Comparison of ENCODE assay signal across 8 cellular contexts in genomic region chr1:205812878-205813754, GRCh38. TPM values are rescaled to one million over a fixed set of nuclear protein-coding genes. Genes with fewer than 3 reads are reported as not detected.
DNase-seq lines count a peak whose midpoint lies in the region; ATAC-seq and TF ChIP-seq lines count a peak whose summit lies in the region.

Gene SLC41A1, minus strand, starts transcription at chr1:205813198. Its CDS starts 2,757 bp downstream, at chr1:205810441.

- ATAC-seq in foreskin keratinocyte = peak; percentile 92

- H3K4me3 ChIP-seq in SK-N-MC = peak within 1 kb of the TSS; percentile 92
- peak within 1 kb of the TSS; percentile 69 for H3K4me3 ChIP-seq in neuron (ENCODE audit: low read length)

- H3K4me1 Mint-ChIP-seq in HFFc6 (ENCODE audit: low read depth) = peaks cover 36% of the 10 kb centered on the region

- H3K36me3 ChIP-seq in ES-I3 (ENCODE audit: insufficient read depth, low read length) (no peaks in the 10 kb centered on the region), SK-N-MC (ENCODE audit: insufficient read depth, low read length) (no peaks in the 10 kb centered on the region), neuron (ENCODE audit: insufficient read depth, low read length) (peaks cover 16% of the 10 kb centered on the region)

- H3K27me3 Mint-ChIP-seq in HFFc6 (ENCODE audit: insufficient read depth) = peaks cover 5% of the 10 kb centered on the region

- peak within 1 kb of the TSS; percentile 88 for H3K27ac Mint-ChIP-seq in HFFc6

- TF ChIP-seq CTCF in HFFc6 (IDR thresholded peaks at IDR 0.05) = no peak
- no peak for TF ChIP-seq CTCF in foreskin keratinocyte (conservative IDR thresholded peaks at IDR 0.05)

- peak; percentile 85 for DNase-seq in HFFc6
- DNase-seq in NCI-H1092 (lab: John Stamatoyannopoulos, UW) = peak; percentile 93
- DNase-seq in SK-N-MC (ENCODE audit: low read depth, low spot score) = peak; percentile 12
- DNase-seq in activated naive CD4-positive, alpha-beta T cell treated with Interleukin-2 at 50 U/mL for 16 hours = peak; percentile 91
- DNase-seq in foreskin keratinocyte = peak; percentile 64 to 79
- DNase-seq in stromal cell of bone marrow (ENCODE audit: low read depth) = peak; percentile 83

- peak within 1 kb of the TSS; percentile 82 for H3K9ac ChIP-seq in ES-I3 (ENCODE audit: low read depth, low read length)
- H3K9ac ChIP-seq in SK-N-MC (ENCODE audit: insufficient read length) = peak within 1 kb of the TSS; percentile 86

- H3K27me3 ChIP-seq in foreskin keratinocyte (no peaks in the 10 kb centered on the region), neuron (ENCODE audit: insufficient read depth, low read length) (no peaks in the 10 kb centered on the region)

- H3K36me3 Mint-ChIP-seq in HFFc6 (ENCODE audit: low read depth) = peaks cover 15% of the 10 kb centered on the region

- peak within 1 kb of the TSS; percentile 92 for H3K4me3 Mint-ChIP-seq in HFFc6

- no peak within 1 kb of the TSS for H3K27ac ChIP-seq in SK-N-MC
- peak within 1 kb of the TSS; percentile 53 for H3K27ac ChIP-seq in foreskin keratinocyte

- H2AFZ ChIP-seq in neuron (ENCODE audit: low read depth, low read length) = peak within 1 kb of the TSS; percentile 97

- no peaks in the 10 kb centered on the region for H3K9me3 Mint-ChIP-seq in HFFc6

- H3K9me3 ChIP-seq in ES-I3 (ENCODE audit: control insufficient read depth, insufficient read depth, low read length) = no peaks in the 10 kb centered on the region
- H3K9me3 ChIP-seq in SK-N-MC (ENCODE audit: low read depth, low read length) = no peaks in the 10 kb centered on the region
- H3K9me3 ChIP-seq in neuron (ENCODE audit: low read length) = no peaks in the 10 kb centered on the region

- H3K4me1 ChIP-seq in ES-I3 (ENCODE audit: insufficient read depth, low read length) (no peaks in the 10 kb centered on the region; the same call in none of the 2 replicates), foreskin keratinocyte (peaks cover 7% of the 10 kb centered on the region), neuron (ENCODE audit: insufficient read depth, low read length) (peaks cover 33% of the 10 kb centered on the region)

RNA-seq across cellular contexts. Expression of gene SLC41A1, which starts in this region (rescaled TPM):
- 10 to 100 TPM; 31.6 to 39.8 (median 35.5) TPM for total RNA-seq in HFFc6 (2021; fragmentation: NEBNext Ultra II Directional; extraction: Animal tissue kit (Norgen Biotek cat#: 25700))
- 16.4 and 20.0 TPM in 2 replicates for total RNA-seq in foreskin keratinocyte
- polyA plus RNA-seq in foreskin keratinocyte = 9.0 and 11.2 TPM in 2 replicates

Comparison
In these comparisons a context has a peak if more than half of its experiments do, and no peak if none do; other contexts are left out.
1. DNase-seq: peak in every context shown above with its lines; median percentile 93 in NCI-H1092; 91 in activated naive CD4-positive, alpha-beta T cell treated with Interleukin-2 at 50 U/mL for 16 hours; 85 in HFFc6; 83 in stromal cell of bone marrow; 72 in foreskin keratinocyte; 12 in SK-N-MC.